ENCODE assay signal across 26 cellular contexts in the genomic region with DNA sequence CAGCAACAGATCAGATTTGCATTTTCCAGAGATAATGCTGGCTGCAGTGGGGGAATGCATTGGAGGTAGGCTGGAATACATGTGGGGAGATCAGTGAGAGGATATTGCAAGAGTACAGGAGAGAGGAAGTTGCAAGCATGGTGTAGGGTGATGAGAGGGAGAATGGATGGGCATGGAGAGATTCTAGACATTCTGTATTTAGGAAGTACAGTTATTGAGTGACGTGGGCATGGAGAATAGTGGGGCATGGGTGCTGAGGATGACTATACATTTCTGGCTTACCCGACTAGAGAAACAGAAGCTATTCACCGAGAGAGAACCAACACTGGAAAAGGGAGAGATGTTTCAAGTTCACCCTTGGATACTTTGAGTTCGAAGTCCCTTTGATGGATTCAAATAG.
"Had no signal": no experiment of that assay in that cellular context is flagged by ENCODE, and none has a peak within 500 bp of the region (broad histone marks: within the 10 kb centered on the region; RNA-seq: fewer than 3 reads in every experiment).

No MANE protein-coding gene starts in this region.

- H3K27me3 Mint-ChIP-seq: memory B cell, type B pancreatic cell had no signal

- DNase-seq: dorsolateral prefrontal cortex; effector CD4-positive, alpha-beta T cell; foreskin fibroblast; gastrocnemius medialis; head of caudate nucleus; left cardiac atrium; left ventricle myocardium superior; right lobe of liver; small intestine; stimulated activated CD4-positive, alpha-beta T cell treated with anti-CD3 and anti-CD28 coated beads, Interleukin-15, amount 100 ng/mL, for 24 hours; stimulated activated CD4-positive, alpha-beta T cell treated with anti-CD3 and anti-CD28 coated beads, Interleukin-2, amount 100 ng/mL, for 48 hours; stimulated activated naive B cell treated with anti-CD40 and anti-IgM and Interleukin-4, amounts not matched to agents 10 μg/mL and 1 μg/mL and 100 μg/mL, for 72 hours; tibial artery; uterus had no signal

- H3K4me3 Mint-ChIP-seq: memory B cell; natural killer cell treated with Interleukin-12 subunit alpha and Interleukin-12 subunit beta and Interleukin-15 and Interleukin-18, amount 100 ng/mL, for 72 hours; neural crest cell; stimulated activated naive B cell treated with anti-CD40 and anti-IgM and Interleukin-4, amounts not matched to agents 10 μg/mL and 1 μg/mL and 100 μg/mL, for 72 hours; stimulated activated naive CD8-positive, alpha-beta T cell treated with anti-CD3 and anti-CD28 coated beads, Interleukin-15, Interleukin-2, amounts not matched to agents 100 ng/mL and 50 ng/mL, for 24 hours; type B pancreatic cell had no signal

- H3K36me3 ChIP-seq: gastrocnemius medialis, right lobe of liver, suprapubic skin, tibial artery, uterus had no signal

- H3K27ac Mint-ChIP-seq: memory B cell; natural killer cell treated with Interleukin-12 subunit alpha and Interleukin-12 subunit beta and Interleukin-15 and Interleukin-18, amount 100 ng/mL, for 72 hours; progenitor cell of endocrine pancreas; stimulated activated naive B cell treated with anti-CD40 and anti-IgM and Interleukin-4, amounts not matched to agents 10 μg/mL and 1 μg/mL and 100 μg/mL, for 72 hours; stimulated activated naive CD8-positive, alpha-beta T cell treated with anti-CD3 and anti-CD28 coated beads, Interleukin-15, Interleukin-2, amounts not matched to agents 100 ng/mL and 50 ng/mL, for 24 hours; type B pancreatic cell had no signal

- H3K36me3 Mint-ChIP-seq: memory B cell; natural killer cell treated with Interleukin-12 subunit alpha and Interleukin-12 subunit beta and Interleukin-15 and Interleukin-18, amount 100 ng/mL, for 72 hours; stimulated activated naive B cell treated with anti-CD40 and anti-IgM and Interleukin-4, amounts not matched to agents 10 μg/mL and 1 μg/mL and 100 μg/mL, for 72 hours had no signal

- ATAC-seq: esophagus mucosa; gastrocnemius medialis; left cardiac atrium; left ventricle myocardium superior; natural killer cell treated with Interleukin-12 subunit alpha and Interleukin-12 subunit beta and Interleukin-15 and Interleukin-18, amount 100 ng/mL, for 72 hours; stimulated activated naive B cell treated with anti-CD40 and anti-IgM and Interleukin-4, amounts not matched to agents 10 μg/mL and 1 μg/mL and 100 μg/mL, for 72 hours had no signal

- H3K9me3 Mint-ChIP-seq: memory B cell; natural killer cell treated with Interleukin-12 subunit alpha and Interleukin-12 subunit beta and Interleukin-15 and Interleukin-18, amount 100 ng/mL, for 72 hours; stimulated activated naive B cell treated with anti-CD40 and anti-IgM and Interleukin-4, amounts not matched to agents 10 μg/mL and 1 μg/mL and 100 μg/mL, for 72 hours; stimulated activated naive CD8-positive, alpha-beta T cell treated with anti-CD3 and anti-CD28 coated beads, Interleukin-15, Interleukin-2, amounts not matched to agents 100 ng/mL and 50 ng/mL, for 24 hours had no signal

- H3K27me3 ChIP-seq: gastrocnemius medialis, right lobe of liver, suprapubic skin, tibial artery, uterus had no signal

- H3K4me1 ChIP-seq: suprapubic skin had no signal

- H3K27ac ChIP-seq: dorsolateral prefrontal cortex, epithelial cell of prostate, gastrocnemius medialis, parathyroid adenoma, right lobe of liver, suprapubic skin, tibial artery had no signal

- H3K4me1 Mint-ChIP-seq: memory B cell; stimulated activated naive B cell treated with anti-CD40 and anti-IgM and Interleukin-4, amounts not matched to agents 10 μg/mL and 1 μg/mL and 100 μg/mL, for 72 hours had no signal

- H3K9me3 ChIP-seq: gastrocnemius medialis, right lobe of liver, suprapubic skin, tibial artery, uterus had no signal

- FAIRE-seq: colon, small intestine had no signal

- H3K4me3 ChIP-seq: dorsolateral prefrontal cortex, gastrocnemius medialis, lung, right lobe of liver, suprapubic skin, tibial artery, uterus had no signal
